ENCODE assay signal across 31 cellular contexts in the genomic region with DNA sequence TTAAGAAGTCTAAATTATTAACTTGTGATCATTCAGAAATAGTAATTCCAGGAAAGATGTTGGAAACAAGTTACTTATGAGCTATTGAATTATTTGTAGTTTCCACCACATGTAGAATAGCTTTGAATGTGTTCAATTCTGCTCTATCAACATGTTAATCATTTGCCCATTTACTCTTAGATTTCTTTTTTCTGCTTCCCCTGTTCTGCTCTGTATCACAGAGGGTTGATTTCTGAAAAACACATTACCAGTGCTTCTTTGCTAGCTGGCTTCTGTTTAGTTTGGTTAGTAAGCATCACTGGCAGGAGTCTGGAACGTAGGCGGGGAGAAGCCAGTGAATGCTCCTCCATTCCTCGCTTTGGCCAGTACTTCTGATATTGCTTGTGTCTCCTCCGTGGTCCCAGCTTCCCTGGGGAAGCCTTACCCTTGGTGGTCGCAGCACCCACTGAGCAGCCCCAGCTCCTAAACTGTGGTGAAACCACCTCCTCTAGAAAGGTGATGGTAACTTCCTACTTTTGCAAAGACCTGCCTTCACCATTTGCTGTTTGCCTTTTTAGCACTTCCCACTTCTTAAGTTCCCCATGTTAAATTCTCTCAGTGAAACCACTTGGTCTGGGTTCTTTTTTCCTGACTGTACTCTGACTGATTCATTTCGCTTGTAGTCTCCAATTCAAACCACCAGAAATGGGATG. TPM values are rescaled to one million over a fixed set of nuclear protein-coding genes. Genes with fewer than 3 reads are reported as not detected.
A peak's percentile ranks its signal among the peaks of the same experiment; 100 is the strongest.
DNase-seq lines count a peak whose midpoint lies in the region; ATAC-seq, FAIRE-seq and TF ChIP-seq lines count a peak whose summit lies in the region.
"Had no signal": no experiment of that assay in that cellular context is flagged by ENCODE, and none has a peak within 500 bp of the region (broad histone marks: within the 10 kb centered on the region; RNA-seq: fewer than 3 reads in every experiment).

No MANE protein-coding gene starts in this region.

- H3K4me3 ChIP-seq in endothelial cell of umbilical vein (replicated peaks in 1 of 3; ENCODE audit: insufficient read depth in 1 of 3, low read depth in 1 of 3, low read length in 3 of 3), result no peak overlapping the region
- H3K4me3 ChIP-seq: ascending aorta, GM23248, heart right ventricle, psoas muscle, sigmoid colon, SJSA1, transverse colon had no signal

- FAIRE-seq in GM19239 (lab: Jason Lieb, UNC), result peak; percentile 45
- FAIRE-seq in endothelial cell of umbilical vein (lab: Jason Lieb, UNC), result peak; percentile 24
- FAIRE-seq: frontal cortex had no signal

- POLR2A ChIA-PET in endothelial cell of umbilical vein (lab: Charles Lee) (no interaction called here), MCF 10A (lab: Yijun Ruan, JAX) (no interaction called here), T-cell (lab: Charles Lee) (interaction anchor here in 1 of 2 donors (0.6 kb wide), 1 partner anchor 14 kb away, joined by 9 read pairs; no protein-coding TSS in a partner anchor)

- H3K9me3 ChIP-seq in endothelial cell of umbilical vein (replicated peaks; ENCODE audit: control insufficient read depth, insufficient read depth, low read length), result no peaks in the 10 kb centered on the region
- H3K9me3 ChIP-seq: ascending aorta, heart right ventricle, psoas muscle, sigmoid colon, SJSA1, transverse colon had no signal

- TF ChIP-seq POLR2A in endothelial cell of umbilical vein (IDR thresholded peaks at IDR 0.05; ENCODE audit: low read depth, low read length), result no peak

- intact Hi-C loops in endothelial cell of umbilical vein (cut with micrococcal nuclease) (no loop called here), MCF 10A (cut with micrococcal nuclease) (no loop called here)

- H3K27ac ChIP-seq in endothelial cell of umbilical vein (ENCODE audit: insufficient read depth, low read depth, low read length), result no peak overlapping the region
- H3K27ac ChIP-seq: ascending aorta, GM23248, heart right ventricle, psoas muscle, RWPE1, sigmoid colon, SJSA1, transverse colon had no signal

- in situ Hi-C loops in ACHN (cut with HindIII; ENCODE audit: low pct_ligation_motif_present, low pct_unique_long_range_greater_than_20kb, low sequenced_read_pairs), result no loop called here

- H3K9me1 ChIP-seq in endothelial cell of umbilical vein (replicated peaks; ENCODE audit: control insufficient read depth, extremely low read depth, insufficient read depth, low read length), result no peaks in the 10 kb centered on the region

- H3K27me3 Mint-ChIP-seq in MCF 10A (ENCODE audit: insufficient read depth, unreplicated experiment) (no peaks in the 10 kb centered on the region), T-cell (peaks cover 0 to 1% of the 10 kb centered on the region in 2 donors)
- H3K27me3 Mint-ChIP-seq: activated B cell treated with CpG ODN at 0.5 μM for 24 hours had no signal

- H3K27ac Mint-ChIP-seq in MCF 10A (ENCODE audit: low read depth, unreplicated experiment) (no peak overlapping the region), T-cell (no peak overlapping the region)
- H3K27ac Mint-ChIP-seq: activated B cell treated with CpG ODN at 0.5 μM for 24 hours; activated CD4-positive, alpha-beta T cell treated with anti-CD3 and anti-CD28 coated beads, Interleukin-2, amount 10 ng/mL, durations not matched to agents 7 days and 5 days; activated naive CD8-positive, alpha-beta T cell treated with anti-CD3 and anti-CD28 coated beads, Interleukin-2, amount 10 ng/mL, durations not matched to agents 7 days and 5 days; activated T-cell treated with anti-CD3 and anti-CD28 coated beads, Interleukin-2, amount 50 U/mL, for 24 hours; naive thymus-derived CD4-positive, alpha-beta T cell had no signal

- H4K20me1 ChIP-seq in endothelial cell of umbilical vein (replicated peaks; ENCODE audit: control insufficient read depth, extremely low read depth, insufficient read depth, low read length), result no peaks in the 10 kb centered on the region

- H3K4me1 ChIP-seq in endothelial cell of umbilical vein (ENCODE audit: control insufficient read depth, extremely low read depth, insufficient read depth, low read length), result no peaks in the 10 kb centered on the region
- H3K4me1 ChIP-seq: ascending aorta, heart right ventricle, psoas muscle, sigmoid colon, SJSA1, transverse colon had no signal

- H3K4me1 Mint-ChIP-seq in MCF 10A (ENCODE audit: insufficient read depth, unreplicated experiment), result peaks cover 13% of the 10 kb centered on the region
- no peaks in the 10 kb centered on the region for H3K4me1 Mint-ChIP-seq in T-cell
- H3K4me1 Mint-ChIP-seq: activated B cell treated with CpG ODN at 0.5 μM for 24 hours; activated CD4-positive, alpha-beta T cell treated with anti-CD3 and anti-CD28 coated beads, Interleukin-2, amount 10 ng/mL, durations not matched to agents 7 days and 5 days; activated naive CD8-positive, alpha-beta T cell treated with anti-CD3 and anti-CD28 coated beads, Interleukin-2, amount 10 ng/mL, durations not matched to agents 7 days and 5 days; naive thymus-derived CD4-positive, alpha-beta T cell had no signal

- H3K36me3 ChIP-seq in endothelial cell of umbilical vein (ENCODE audit: control insufficient read depth in 2 of 2, extremely low read depth in 1 of 2, insufficient read depth in 2 of 2, low read length in 2 of 2), result no peaks in the 10 kb centered on the region
- H3K36me3 ChIP-seq: ascending aorta, heart right ventricle, sigmoid colon, SJSA1, transverse colon had no signal

- no peak overlapping the region for H3K9ac ChIP-seq in endothelial cell of umbilical vein (replicated peaks; ENCODE audit: extremely low read depth, insufficient read depth, low read length)
- H3K9ac ChIP-seq: GM23248 had no signal

- H3K9me3 Mint-ChIP-seq in MCF 10A (ENCODE audit: unreplicated experiment) (no peaks in the 10 kb centered on the region), T-cell (no peaks in the 10 kb centered on the region)
- H3K9me3 Mint-ChIP-seq: activated B cell treated with CpG ODN at 0.5 μM for 24 hours; activated CD4-positive, alpha-beta T cell treated with anti-CD3 and anti-CD28 coated beads, Interleukin-2, amount 10 ng/mL, durations not matched to agents 7 days and 5 days; activated naive CD8-positive, alpha-beta T cell treated with anti-CD3 and anti-CD28 coated beads, Interleukin-2, amount 10 ng/mL, durations not matched to agents 7 days and 5 days; activated T-cell treated with anti-CD3 and anti-CD28 coated beads, Interleukin-2, amount 50 U/mL, for 24 hours; naive thymus-derived CD4-positive, alpha-beta T cell had no signal

- TF ChIP-seq CTCF in endothelial cell of umbilical vein (IDR thresholded peaks at IDR 0.05; ENCODE audit: extremely low read depth in 1 of 2, insufficient read depth in 1 of 2, low read depth in 1 of 2, low read length in 2 of 2) (no peak), MCF 10A (IDR thresholded peaks at IDR 0.05; ENCODE audit: unreplicated experiment) (no peak)

- H3K36me3 Mint-ChIP-seq in MCF 10A (ENCODE audit: insufficient read depth, unreplicated experiment) (no peaks in the 10 kb centered on the region), T-cell (no peaks in the 10 kb centered on the region)

- no peak for ATAC-seq in T-cell (replicated peaks in 1 of 4)
- ATAC-seq: heart right ventricle; naive thymus-derived CD4-positive, alpha-beta T cell; psoas muscle had no signal

- H3K4me3 Mint-ChIP-seq in MCF 10A (ENCODE audit: unreplicated experiment), result no peak overlapping the region
- H3K4me3 Mint-ChIP-seq in T-cell, result no peak overlapping the region
- H3K4me3 Mint-ChIP-seq: activated B cell treated with CpG ODN at 0.5 μM for 24 hours; activated CD4-positive, alpha-beta T cell treated with anti-CD3 and anti-CD28 coated beads, Interleukin-2, amount 10 ng/mL, durations not matched to agents 7 days and 5 days; activated naive CD8-positive, alpha-beta T cell treated with anti-CD3 and anti-CD28 coated beads, Interleukin-2, amount 10 ng/mL, durations not matched to agents 7 days and 5 days; activated T-cell treated with anti-CD3 and anti-CD28 coated beads, Interleukin-2, amount 50 U/mL, for 24 hours; naive thymus-derived CD4-positive, alpha-beta T cell had no signal

- no peak overlapping the region for H2AFZ ChIP-seq in endothelial cell of umbilical vein (ENCODE audit: low read depth, low read length)
- H2AFZ ChIP-seq: GM23248 had no signal

- dilution Hi-C loops in endothelial cell of umbilical vein (cut with MboI; ENCODE audit: extremely low pct_ligation_motif_present, low sequenced_read_pairs), result no loop called here

- H3K79me2 ChIP-seq in endothelial cell of umbilical vein (ENCODE audit: control insufficient read depth, insufficient read depth, low read length), result no peaks in the 10 kb centered on the region

- BruUV-seq in endothelial cell of umbilical vein (replicated peaks; lab: Mats Ljungman, UMichigan), result no TSS peak
- BruUV-seq in MCF 10A (replicated peaks; lab: Mats Ljungman, UMichigan), result no TSS peak

- H3K27me3 ChIP-seq in endothelial cell of umbilical vein (ENCODE audit: control insufficient read depth in 2 of 2, insufficient read depth in 2 of 2, low read length in 2 of 2), result no peaks in the 10 kb centered on the region
- H3K27me3 ChIP-seq: ascending aorta, heart right ventricle, sigmoid colon, transverse colon had no signal

- no peak overlapping the region for H3K4me2 ChIP-seq in endothelial cell of umbilical vein (ENCODE audit: insufficient read depth, low read length)

- DNase-seq in AML-193 (lab: John Stamatoyannopoulos, UW) (peak; percentile 31 to 55), GM19239 (ENCODE audit: insufficient read length, low spot score) (no peak), NOMO-1 treated with DMSO at 0.1 percent for 48 hours (lab: John Stamatoyannopoulos, UW; ENCODE audit: unreplicated experiment) (peak; percentile 34), endothelial cell of umbilical vein (ENCODE audit: low read depth, low spot score) (no peak), ACHN (no peak), MCF 10A (ENCODE audit: unreplicated experiment) (no peak), T-cell (no peak)
- no peak for DNase-seq in stimulated activated CD8-positive, alpha-beta memory T cell treated with anti-CD3 and anti-CD28 coated beads, Interleukin-4, amount 100 ng/mL, for 48 hours
- DNase-seq: 8988T; activated B cell treated with CpG ODN at 0.5 μM for 24 hours; activated CD4-positive, alpha-beta T cell treated with anti-CD3 and anti-CD28 coated beads, Interleukin-2, amount 10 ng/mL, durations not matched to agents 7 days and 5 days; activated effector memory CD4-positive, alpha-beta T cell treated with anti-CD3 and anti-CD28 coated beads, Interleukin-2, amount 50 U/mL, for 16 hours; activated naive CD8-positive, alpha-beta T cell treated with anti-CD3 and anti-CD28 coated beads, Interleukin-2, amount 10 ng/mL, durations not matched to agents 7 days and 5 days; activated T-cell treated with anti-CD3 and anti-CD28 coated beads, Interleukin-2, amount 50 U/mL, for 24 hours; DMS 273 treated with DMSO at 0.1 percent for 48 hours; EL; GM23248; heart right ventricle; naive thymus-derived CD4-positive, alpha-beta T cell; NCI-H1436 treated with DMSO at 0.1 percent for 48 hours; NCI-H2081 treated with DMSO at 0.1 percent for 48 hours; NCI-H226; NCI-H69; psoas muscle; sigmoid colon; stimulated activated CD4-positive, alpha-beta T cell treated with anti-CD3 and anti-CD28 coated beads, Interleukin-4, amount 100 ng/mL, for 24 hours; transverse colon had no signal

- CTCF ChIA-PET in endothelial cell of umbilical vein (lab: Charles Lee), result no interaction called here
- CTCF ChIA-PET in MCF 10A (lab: Yijun Ruan, JAX), result interaction anchor here (0.6 kb wide), 3 partner anchors 39 to 909 kb away, joined by 3 read pairs; no protein-coding TSS in a partner anchor
- CTCF ChIA-PET in T-cell (lab: Charles Lee), result interaction anchor here in 1 of 2 donors (1.0 kb wide), 1 partner anchor 40 kb away, joined by 3 read pairs; no protein-coding TSS in a partner anchor

RNA-seq across cellular contexts. Expression of a gene that starts 40.3 kb away (rescaled TPM):
- total RNA-seq in endothelial cell of umbilical vein, result 54.6 and 63.3 TPM in 2 replicates
- polyA plus RNA-seq in endothelial cell of umbilical vein, result 14.2 and 19.6 TPM in 2 replicates
- 20.5 and 20.6 TPM in 2 replicates for polyA plus RNA-seq in endothelial cell of umbilical vein (2011; cell fraction: cytosol; rRNA removed)
- polyA plus RNA-seq in endothelial cell of umbilical vein (2011; cell fraction: nucleus; rRNA removed), result 40.6 and 59.9 TPM in 2 replicates
- 34.9 and 66.0 TPM in 2 replicates for polyA plus RNA-seq in endothelial cell of umbilical vein (2012)
- 48.5 and 57.0 TPM in 2 replicates for polyA minus RNA-seq in endothelial cell of umbilical vein
- polyA minus RNA-seq in endothelial cell of umbilical vein (2011; cell fraction: cytosol; rRNA and poly(A)+ RNA removed), result 8.4 TPM
- polyA minus RNA-seq in endothelial cell of umbilical vein (2011; cell fraction: nucleus; rRNA and poly(A)+ RNA removed), result 45.2 and 73.6 TPM in 2 replicates
- total RNA-seq in MCF 10A (2022), result 13.7 and 19.9 TPM in 2 replicates
- total RNA-seq in T-cell, result 10 to 100 TPM; 12.2 to 16.6 (median 14.0) TPM

Comparison
In these comparisons a context has a peak if more than half of its experiments do, and no peak if none do; other contexts are left out.
1. DNase-seq: peak in AML-193 (2 of 2) and NOMO-1 treated with DMSO at 0.1 percent for 48 hours (single experiment); none in GM19239 (single experiment), endothelial cell of umbilical vein (single experiment), stimulated activated CD8-positive, alpha-beta memory T cell treated with anti-CD3 and anti-CD28 coated beads, Interleukin-4, amount 100 ng/mL, for 48 hours (single experiment), ACHN (single experiment), MCF 10A (single experiment) and T-cell (0 of 34).